Comparison of ENCODE assay signal across 17 cellular contexts in genomic region chr15:51155016-51155580, GRCh38.
DNase-seq lines count a peak whose midpoint lies in the region; ATAC-seq, FAIRE-seq and TF ChIP-seq lines count a peak whose summit lies in the region.
"Had no signal": no experiment of that assay in that cellular context is flagged by ENCODE, and none has a peak within 500 bp of the region (broad histone marks: within the 10 kb centered on the region; RNA-seq: fewer than 3 reads in every experiment).

No MANE protein-coding gene starts in this region.

- no peak overlapping the region for H3K9ac ChIP-seq in PC-3 (ENCODE audit: low read length)

- no peaks in the 10 kb centered on the region for H3K79me2 ChIP-seq in PC-3 (ENCODE audit: low read length)

- DNase-seq in PC-3 (peak; percentile 42), breast epithelium (ENCODE audit: low spot score in 2 of 2) (peak in 1 of 2 donors; percentile 37), myocyte (ENCODE audit: low read depth) (peak; percentile 84), urothelium cell line (ENCODE audit: low spot score) (peak; percentile 21), GM13977 (ENCODE audit: low spot score) (no peak), right atrium auricular region (ENCODE audit: low spot score) (no peak)
- DNase-seq in activated CD4-positive, alpha-beta T cell treated with anti-CD3 and anti-CD28 coated beads for 1 hour: no peak
- DNase-seq: BE2C, MM.1S, NCI-H1092, NCI-H1436, NCI-H1930, NCI-H2227 treated with DMSO at 0.1 percent for 48 hours, NCI-H510A, NCI-H748 treated with DMSO at 0.1 percent for 48 hours had no signal

- no peak for TF ChIP-seq POLR2A in breast epithelium (IDR thresholded peaks at IDR 0.05)

- FAIRE-seq in urothelium cell line (lab: Jason Lieb, UNC): no peak
- FAIRE-seq: H1 had no signal

- POLR2A ChIA-PET in PC-3 (lab: Charles Lee; ENCODE audit: unreplicated experiment): no interaction called here

- no peak overlapping the region for H3K27ac ChIP-seq in PC-3 (ENCODE audit: low read length)
- H3K27ac ChIP-seq in breast epithelium: peak overlapping the region; percentile 25
- no peak overlapping the region for H3K27ac ChIP-seq in right atrium auricular region
- H3K27ac ChIP-seq: RWPE1 had no signal

- no peaks in the 10 kb centered on the region for H3K9me2 ChIP-seq in PC-3 (replicated peaks; ENCODE audit: low read length)

- in situ Hi-C loops in GM13977 (cut with MboI; ENCODE audit: low pct_unique_long_range_greater_than_20kb, low sequenced_read_pairs, unreplicated experiment): no loop called here

- intact Hi-C loops in PC-3 (cut with micrococcal nuclease): no loop called here
- intact Hi-C loops in breast epithelium (cut with DNase I; ENCODE audit: low total_unique reads): no loop called here

- H3F3A ChIP-seq in PC-3 (ENCODE audit: low read length, unreplicated experiment): no peaks in the 10 kb centered on the region

- H3K36me3 ChIP-seq in PC-3 (ENCODE audit: low read depth, low read length) (no peaks in the 10 kb centered on the region), breast epithelium (no peaks in the 10 kb centered on the region), right atrium auricular region (no peaks in the 10 kb centered on the region)
- H3K36me3 ChIP-seq: BE2C had no signal

- no peaks in the 10 kb centered on the region for H4K20me1 ChIP-seq in PC-3 (ENCODE audit: low read length)

- no peak for TF ChIP-seq CTCF in PC-3 (conservative IDR thresholded peaks at IDR 0.05; ENCODE audit: low read depth, low read length)
- no peak for TF ChIP-seq CTCF in breast epithelium (IDR thresholded peaks at IDR 0.05)
- no peak for TF ChIP-seq CTCF in GM13977 (IDR thresholded peaks at IDR 0.05; ENCODE audit: extremely low read depth, insufficient read depth, missing control alignments)
- TF ChIP-seq CTCF in right atrium auricular region (IDR thresholded peaks at IDR 0.05): no peak

- H3K9me3 ChIP-seq in PC-3 (ENCODE audit: low read length): no peaks in the 10 kb centered on the region
- H3K9me3 ChIP-seq in breast epithelium: no peaks in the 10 kb centered on the region
- H3K9me3 ChIP-seq in right atrium auricular region: no peaks in the 10 kb centered on the region
- H3K9me3 ChIP-seq: BE2C had no signal

- ATAC-seq in PC-3: no peak

- H3K27me3 ChIP-seq in PC-3 (ENCODE audit: low read length): no peaks in the 10 kb centered on the region
- no peaks in the 10 kb centered on the region for H3K27me3 ChIP-seq in breast epithelium
- H3K27me3 ChIP-seq in right atrium auricular region: no peaks in the 10 kb centered on the region
- H3K27me3 ChIP-seq: BE2C had no signal

- CTCF ChIA-PET in PC-3 (lab: Charles Lee): no interaction called here

- no peaks in the 10 kb centered on the region; the same call in 1 of the 2 replicates for H3K4me1 ChIP-seq in PC-3 (ENCODE audit: insufficient read depth, low read length)
- no peaks in the 10 kb centered on the region for H3K4me1 ChIP-seq in breast epithelium
- H3K4me1 ChIP-seq in right atrium auricular region: no peaks in the 10 kb centered on the region
- H3K4me1 ChIP-seq: BE2C had no signal

- H2AFZ ChIP-seq in PC-3 (ENCODE audit: low read length): no peak overlapping the region

- H3K4me3 ChIP-seq in PC-3 (ENCODE audit: low read length): no peak overlapping the region
- H3K4me3 ChIP-seq in breast epithelium: no peak overlapping the region
- no peak overlapping the region for H3K4me3 ChIP-seq in right atrium auricular region

- no TSS peak for BruUV-seq in PC-3 (replicated peaks; lab: Mats Ljungman, UMichigan)

- H3K4me2 ChIP-seq in PC-3 (ENCODE audit: low read length): no peak overlapping the region

Comparison
In these comparisons a context has a peak if more than half of its experiments do, and no peak if none do; other contexts are left out.
1. DNase-seq: peak in PC-3 (single experiment), myocyte (single experiment) and urothelium cell line (single experiment); none in activated CD4-positive, alpha-beta T cell treated with anti-CD3 and anti-CD28 coated beads for 1 hour (single experiment), GM13977 (single experiment) and right atrium auricular region (single experiment).
2. H3K27ac ChIP-seq: peak in breast epithelium (2 of 2); none in PC-3 (single experiment) and right atrium auricular region (0 of 2).